ENCODE assay signal across 10 cellular contexts in genomic region chr1:242243472-242243871, GRCh38.
A peak's percentile ranks its signal among the peaks of the same experiment; 100 is the strongest.
DNase-seq lines count a peak whose midpoint lies in the region; ATAC-seq and TF ChIP-seq lines count a peak whose summit lies in the region.
"Had no signal": no experiment of that assay in that cellular context is flagged by ENCODE, and none has a peak within 500 bp of the region (broad histone marks: within the 10 kb centered on the region; RNA-seq: fewer than 3 reads in every experiment).

No MANE protein-coding gene starts in this region.

- no peak overlapping the region for H3K27ac ChIP-seq in PC-9
- H3K27ac ChIP-seq: esophagus muscularis mucosa had no signal

- H4K20me1 ChIP-seq in PC-9 (ENCODE audit: insufficient read depth), result no peaks in the 10 kb centered on the region; the same call in 1 of the 2 replicates

- ATAC-seq in GM18505 (IDR thresholded peaks at IDR 0.05; ENCODE audit: unreplicated experiment) (peak; percentile 90), GM21390 (IDR thresholded peaks at IDR 0.05; ENCODE audit: unreplicated experiment) (peak; percentile 98), HG03175 (IDR thresholded peaks at IDR 0.05; ENCODE audit: unreplicated experiment) (peak; percentile 92)

- DNase-seq in globus pallidus (ENCODE audit: low spot score) (peak; percentile 52), cerebellar nuclear complex (lab: John Stamatoyannopoulos, UW) (no peak), CD1c-positive myeloid dendritic cell (ENCODE audit: extremely low spot score) (no peak), PC-9 (no peak), T1000 (lab: John Stamatoyannopoulos, UW) (no peak)
- DNase-seq: activated effector memory CD4-positive, alpha-beta T cell treated with anti-CD3 and anti-CD28 coated beads, Interleukin-2, amount 50 U/mL, for 16 hours had no signal

- no peak overlapping the region for H3K4me2 ChIP-seq in PC-9

- H2AFZ ChIP-seq in PC-9, result no peak overlapping the region

- no peaks in the 10 kb centered on the region for H3K9me2 ChIP-seq in PC-9 (ENCODE audit: insufficient read depth)

- no peaks in the 10 kb centered on the region for H3K79me2 ChIP-seq in PC-9 (ENCODE audit: low read depth)

- no TSS peak for BruUV-seq in PC-9 (replicated peaks; lab: Mats Ljungman, UMichigan)

- H3K36me3 ChIP-seq in PC-9 (ENCODE audit: low read depth), result no peaks in the 10 kb centered on the region
- H3K36me3 ChIP-seq: esophagus muscularis mucosa had no signal

- no peak for TF ChIP-seq CTCF in PC-9 (conservative IDR thresholded peaks at IDR 0.05)

- H3F3A ChIP-seq in PC-9 (ENCODE audit: insufficient read depth, low read depth), result no peaks in the 10 kb centered on the region

- POLR2A ChIA-PET in PC-9 (lab: Charles Lee; ENCODE audit: unreplicated experiment), result no interaction called here

- peaks cover 16% of the 10 kb centered on the region for H3K27me3 ChIP-seq in PC-9 (ENCODE audit: insufficient read depth, low read depth)
- H3K27me3 ChIP-seq: esophagus muscularis mucosa had no signal

- H3K4me1 ChIP-seq in PC-9 (replicated peaks; ENCODE audit: insufficient read depth), result no peaks in the 10 kb centered on the region
- H3K4me1 ChIP-seq: esophagus muscularis mucosa had no signal

- no peak overlapping the region for H3K4me3 ChIP-seq in PC-9
- H3K4me3 ChIP-seq: esophagus muscularis mucosa had no signal

- TF ChIP-seq POLR2A in GM18505 (IDR thresholded peaks at IDR 0.05; ENCODE audit: borderline replicate concordance, extremely low read depth, insufficient read depth, insufficient read length), result no peak

- intact Hi-C loops in PC-9 (cut with micrococcal nuclease; ENCODE audit: unreplicated experiment), result no loop called here

- no peaks in the 10 kb centered on the region for H3K9me3 ChIP-seq in PC-9 (ENCODE audit: insufficient read depth, low read depth)
- H3K9me3 ChIP-seq: esophagus muscularis mucosa had no signal

- CTCF ChIA-PET in PC-9 (lab: Charles Lee), result no interaction called here
